Comparison of ENCODE assay signal across 1 cellular context in the genomic region with DNA sequence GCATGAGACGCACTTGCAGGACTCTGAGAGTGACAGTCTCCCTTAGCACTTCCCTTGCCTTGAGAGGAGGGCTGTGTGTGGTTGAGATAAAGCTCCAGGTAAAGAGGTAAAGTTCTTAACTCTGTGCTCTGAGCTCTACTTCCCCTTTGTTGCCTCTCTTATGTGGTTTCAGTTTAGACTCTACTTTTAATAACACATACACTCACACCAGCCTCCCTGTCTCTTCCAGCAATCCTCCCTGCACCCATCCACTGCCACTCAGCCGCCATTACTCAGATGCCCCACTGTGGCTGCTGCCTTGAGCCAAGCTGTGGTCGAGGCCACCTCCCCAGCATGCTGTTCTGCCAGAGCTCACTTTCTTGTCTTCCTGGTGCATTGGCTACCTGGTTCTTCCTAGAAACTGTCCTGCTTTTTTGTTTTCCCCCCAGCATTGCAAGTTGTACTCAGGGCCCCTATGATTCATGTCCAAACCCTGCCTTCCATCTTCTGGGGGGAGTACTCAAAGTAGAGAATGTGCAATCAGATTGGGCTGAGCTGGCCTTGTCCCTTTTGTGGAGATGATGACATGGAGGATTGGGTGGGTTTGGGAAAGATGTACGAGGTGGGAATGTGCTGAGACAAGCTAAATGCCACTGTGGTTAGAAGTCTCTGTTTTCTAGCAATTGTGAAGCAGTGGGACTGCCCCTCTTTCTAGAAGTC.
TF ChIP-seq lines count a peak whose summit lies in the region.

No MANE protein-coding gene starts in this region.

TF ChIP-seq in GM23338, 12 proteins besides CTCF, POLR2A, EP300 and RAD21 (continued from another document):
- TF ChIP-seq, protein P1, sequence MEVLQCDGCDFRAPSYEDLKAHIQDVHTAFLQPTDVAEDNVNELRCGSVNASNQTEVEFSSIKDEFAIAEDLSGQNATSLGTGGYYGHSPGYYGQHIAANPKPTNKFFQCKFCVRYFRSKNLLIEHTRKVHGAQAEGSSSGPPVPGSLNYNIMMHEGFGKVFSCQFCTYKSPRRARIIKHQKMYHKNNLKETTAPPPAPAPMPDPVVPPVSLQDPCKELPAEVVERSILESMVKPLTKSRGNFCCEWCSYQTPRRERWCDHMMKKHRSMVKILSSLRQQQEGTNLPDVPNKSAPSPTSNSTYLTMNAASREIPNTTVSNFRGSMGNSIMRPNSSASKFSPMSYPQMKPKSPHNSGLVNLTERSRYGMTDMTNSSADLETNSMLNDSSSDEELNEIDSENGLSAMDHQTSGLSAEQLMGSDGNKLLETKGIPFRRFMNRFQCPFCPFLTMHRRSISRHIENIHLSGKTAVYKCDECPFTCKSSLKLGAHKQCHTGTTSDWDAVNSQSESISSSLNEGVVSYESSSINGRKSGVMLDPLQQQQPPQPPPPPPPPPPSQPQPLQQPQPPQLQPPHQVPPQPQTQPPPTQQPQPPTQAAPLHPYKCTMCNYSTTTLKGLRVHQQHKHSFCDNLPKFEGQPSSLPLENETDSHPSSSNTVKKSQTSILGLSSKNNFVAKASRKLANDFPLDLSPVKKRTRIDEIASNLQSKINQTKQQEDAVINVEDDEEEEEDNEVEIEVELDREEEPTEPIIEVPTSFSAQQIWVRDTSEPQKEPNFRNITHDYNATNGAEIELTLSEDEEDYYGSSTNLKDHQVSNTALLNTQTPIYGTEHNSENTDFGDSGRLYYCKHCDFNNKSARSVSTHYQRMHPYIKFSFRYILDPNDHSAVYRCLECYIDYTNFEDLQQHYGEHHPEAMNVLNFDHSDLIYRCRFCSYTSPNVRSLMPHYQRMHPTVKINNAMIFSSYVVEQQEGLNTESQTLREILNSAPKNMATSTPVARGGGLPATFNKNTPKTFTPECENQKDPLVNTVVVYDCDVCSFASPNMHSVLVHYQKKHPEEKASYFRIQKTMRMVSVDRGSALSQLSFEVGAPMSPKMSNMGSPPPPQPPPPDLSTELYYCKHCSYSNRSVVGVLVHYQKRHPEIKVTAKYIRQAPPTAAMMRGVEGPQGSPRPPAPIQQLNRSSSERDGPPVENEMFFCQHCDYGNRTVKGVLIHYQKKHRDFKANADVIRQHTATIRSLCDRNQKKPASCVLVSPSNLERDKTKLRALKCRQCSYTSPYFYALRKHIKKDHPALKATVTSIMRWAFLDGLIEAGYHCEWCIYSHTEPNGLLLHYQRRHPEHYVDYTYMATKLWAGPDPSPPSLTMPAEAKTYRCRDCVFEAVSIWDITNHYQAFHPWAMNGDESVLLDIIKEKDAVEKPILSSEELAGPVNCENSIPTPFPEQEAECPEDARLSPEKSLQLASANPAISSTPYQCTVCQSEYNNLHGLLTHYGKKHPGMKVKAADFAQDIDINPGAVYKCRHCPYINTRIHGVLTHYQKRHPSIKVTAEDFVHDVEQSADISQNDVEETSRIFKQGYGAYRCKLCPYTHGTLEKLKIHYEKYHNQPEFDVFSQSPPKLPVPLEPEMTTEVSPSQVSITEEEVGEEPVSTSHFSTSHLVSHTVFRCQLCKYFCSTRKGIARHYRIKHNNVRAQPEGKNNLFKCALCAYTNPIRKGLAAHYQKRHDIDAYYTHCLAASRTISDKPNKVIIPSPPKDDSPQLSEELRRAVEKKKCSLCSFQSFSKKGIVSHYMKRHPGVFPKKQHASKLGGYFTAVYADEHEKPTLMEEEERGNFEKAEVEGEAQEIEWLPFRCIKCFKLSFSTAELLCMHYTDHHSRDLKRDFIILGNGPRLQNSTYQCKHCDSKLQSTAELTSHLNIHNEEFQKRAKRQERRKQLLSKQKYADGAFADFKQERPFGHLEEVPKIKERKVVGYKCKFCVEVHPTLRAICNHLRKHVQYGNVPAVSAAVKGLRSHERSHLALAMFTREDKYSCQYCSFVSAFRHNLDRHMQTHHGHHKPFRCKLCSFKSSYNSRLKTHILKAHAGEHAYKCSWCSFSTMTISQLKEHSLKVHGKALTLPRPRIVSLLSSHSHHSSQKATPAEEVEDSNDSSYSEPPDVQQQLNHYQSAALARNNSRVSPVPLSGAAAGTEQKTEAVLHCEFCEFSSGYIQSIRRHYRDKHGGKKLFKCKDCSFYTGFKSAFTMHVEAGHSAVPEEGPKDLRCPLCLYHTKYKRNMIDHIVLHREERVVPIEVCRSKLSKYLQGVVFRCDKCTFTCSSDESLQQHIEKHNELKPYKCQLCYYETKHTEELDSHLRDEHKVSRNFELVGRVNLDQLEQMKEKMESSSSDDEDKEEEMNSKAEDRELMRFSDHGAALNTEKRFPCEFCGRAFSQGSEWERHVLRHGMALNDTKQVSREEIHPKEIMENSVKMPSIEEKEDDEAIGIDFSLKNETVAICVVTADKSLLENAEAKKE (CRISPR knock-in tag; IDR thresholded peaks at IDR 0.05) = no peak
- TF ChIP-seq EZH2phosphoT487 (IDR thresholded peaks at IDR 0.05; ENCODE audit: unreplicated experiment) = no peak
- no peak for TF ChIP-seq JUNB (IDR thresholded peaks at IDR 0.05; ENCODE audit: unreplicated experiment)
- no peak for TF ChIP-seq CREB1 (CRISPR knock-in tag; IDR thresholded peaks at IDR 0.05; ENCODE audit: low read depth)
- TF ChIP-seq, protein P2, sequence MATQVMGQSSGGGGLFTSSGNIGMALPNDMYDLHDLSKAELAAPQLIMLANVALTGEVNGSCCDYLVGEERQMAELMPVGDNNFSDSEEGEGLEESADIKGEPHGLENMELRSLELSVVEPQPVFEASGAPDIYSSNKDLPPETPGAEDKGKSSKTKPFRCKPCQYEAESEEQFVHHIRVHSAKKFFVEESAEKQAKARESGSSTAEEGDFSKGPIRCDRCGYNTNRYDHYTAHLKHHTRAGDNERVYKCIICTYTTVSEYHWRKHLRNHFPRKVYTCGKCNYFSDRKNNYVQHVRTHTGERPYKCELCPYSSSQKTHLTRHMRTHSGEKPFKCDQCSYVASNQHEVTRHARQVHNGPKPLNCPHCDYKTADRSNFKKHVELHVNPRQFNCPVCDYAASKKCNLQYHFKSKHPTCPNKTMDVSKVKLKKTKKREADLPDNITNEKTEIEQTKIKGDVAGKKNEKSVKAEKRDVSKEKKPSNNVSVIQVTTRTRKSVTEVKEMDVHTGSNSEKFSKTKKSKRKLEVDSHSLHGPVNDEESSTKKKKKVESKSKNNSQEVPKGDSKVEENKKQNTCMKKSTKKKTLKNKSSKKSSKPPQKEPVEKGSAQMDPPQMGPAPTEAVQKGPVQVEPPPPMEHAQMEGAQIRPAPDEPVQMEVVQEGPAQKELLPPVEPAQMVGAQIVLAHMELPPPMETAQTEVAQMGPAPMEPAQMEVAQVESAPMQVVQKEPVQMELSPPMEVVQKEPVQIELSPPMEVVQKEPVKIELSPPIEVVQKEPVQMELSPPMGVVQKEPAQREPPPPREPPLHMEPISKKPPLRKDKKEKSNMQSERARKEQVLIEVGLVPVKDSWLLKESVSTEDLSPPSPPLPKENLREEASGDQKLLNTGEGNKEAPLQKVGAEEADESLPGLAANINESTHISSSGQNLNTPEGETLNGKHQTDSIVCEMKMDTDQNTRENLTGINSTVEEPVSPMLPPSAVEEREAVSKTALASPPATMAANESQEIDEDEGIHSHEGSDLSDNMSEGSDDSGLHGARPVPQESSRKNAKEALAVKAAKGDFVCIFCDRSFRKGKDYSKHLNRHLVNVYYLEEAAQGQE (IDR thresholded peaks at IDR 0.05; ENCODE audit: unreplicated experiment) = no peak
- TF ChIP-seq NANOG (IDR thresholded peaks at IDR 0.05; ENCODE audit: borderline replicate concordance) = no peak
- TF ChIP-seq ZNF331 (CRISPR knock-in tag; IDR thresholded peaks at IDR 0.05; ENCODE audit: low read depth) = no peak
- TF ChIP-seq ZNF114 (CRISPR knock-in tag; IDR thresholded peaks at IDR 0.05) = no peak
- TF ChIP-seq EZH2 (IDR thresholded peaks at IDR 0.05; ENCODE audit: low read depth, unreplicated experiment) = no peak
- TF ChIP-seq, protein P3, sequence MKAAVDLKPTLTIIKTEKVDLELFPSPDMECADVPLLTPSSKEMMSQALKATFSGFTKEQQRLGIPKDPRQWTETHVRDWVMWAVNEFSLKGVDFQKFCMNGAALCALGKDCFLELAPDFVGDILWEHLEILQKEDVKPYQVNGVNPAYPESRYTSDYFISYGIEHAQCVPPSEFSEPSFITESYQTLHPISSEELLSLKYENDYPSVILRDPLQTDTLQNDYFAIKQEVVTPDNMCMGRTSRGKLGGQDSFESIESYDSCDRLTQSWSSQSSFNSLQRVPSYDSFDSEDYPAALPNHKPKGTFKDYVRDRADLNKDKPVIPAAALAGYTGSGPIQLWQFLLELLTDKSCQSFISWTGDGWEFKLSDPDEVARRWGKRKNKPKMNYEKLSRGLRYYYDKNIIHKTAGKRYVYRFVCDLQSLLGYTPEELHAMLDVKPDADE (IDR thresholded peaks at IDR 0.05) = no peak
- TF ChIP-seq STAT1 (IDR thresholded peaks at IDR 0.05; ENCODE audit: unreplicated experiment) = no peak
